14 cellular contexts compared by ENCODE assay signal in genomic region chr19:38690146-38690545, GRCh38. TPM values are rescaled to one million over a fixed set of nuclear protein-coding genes. Genes with fewer than 3 reads are reported as not detected.
DNase-seq lines count a peak whose midpoint lies in the region; ATAC-seq and TF ChIP-seq lines count a peak whose summit lies in the region.
"Had no signal": no experiment of that assay in that cellular context is flagged by ENCODE, and none has a peak within 500 bp of the region (broad histone marks: within the 10 kb centered on the region; RNA-seq: fewer than 3 reads in every experiment).

No MANE protein-coding gene starts in this region.

- H3K9me3 Mint-ChIP-seq in central memory CD8-positive, alpha-beta T cell = no peaks in the 10 kb centered on the region
- H3K9me3 Mint-ChIP-seq in T-helper 2 cell treated with Interferon-gamma antibody and Interleukin-4, amounts not matched to agents 5 μg/mL and 100 μg/mL, for 36 hours = no peaks in the 10 kb centered on the region
- H3K9me3 Mint-ChIP-seq: activated B cell treated with CpG ODN at 0.5 μM for 24 hours, naive B cell had no signal

- BruUV-seq in HCT116 (replicated peaks; lab: Mats Ljungman, UMichigan) = no TSS peak

- H3K4me3 ChIP-seq in HCT116 (replicated peaks in 1 of 2; ENCODE audit: low read depth in 1 of 2, low read length in 2 of 2) (no peak overlapping the region), mesodermal cell (ENCODE audit: extremely low read depth, insufficient read depth, low read length, poor library complexity, severe bottlenecking) (no peak overlapping the region), stomach (no peak overlapping the region)

- H2AFZ ChIP-seq in HCT116 (ENCODE audit: low read depth, low read length, poor library complexity, severe bottlenecking) = no peak overlapping the region

- H3K27me3 Mint-ChIP-seq in central memory CD8-positive, alpha-beta T cell = no peaks in the 10 kb centered on the region
- no peaks in the 10 kb centered on the region for H3K27me3 Mint-ChIP-seq in T-helper 2 cell treated with Interferon-gamma antibody and Interleukin-4, amounts not matched to agents 5 μg/mL and 100 μg/mL, for 36 hours (ENCODE audit: low read depth)
- H3K27me3 Mint-ChIP-seq: activated B cell treated with CpG ODN at 0.5 μM for 24 hours, naive B cell had no signal

- H3K27ac ChIP-seq in HCT116 (ENCODE audit: low read depth, low read length) (peak overlapping the region; percentile 96), mesodermal cell (ENCODE audit: low read depth, low read length, severe bottlenecking) (peak overlapping the region; percentile 57), stomach (peak overlapping the region in 4 of 5 donors; percentile 89 to 96 (median 92))

- RAD21 ChIA-PET in HCT116 (lab: Charles Lee; ENCODE audit: low non-redundant PET in 1 of 2, low total read pairs in 2 of 2, uncharacterized antibody in 2 of 2, unreplicated experiment in 2 of 2) = no interaction called here

- TF ChIP-seq EP300 in stomach (IDR thresholded peaks at IDR 0.05) = no peak

- H3K9me2 ChIP-seq in HCT116 (ENCODE audit: insufficient read depth) = no peaks in the 10 kb centered on the region

- POLR2A ChIA-PET in HCT116 (lab: Charles Lee) = interaction anchor here (1.4 to 1.5 kb wide), 2 partner anchors 43 to 132 kb away, joined by 3 to 4 read pairs; partner anchors contain the start of gene ACTN4

- H4K20me1 ChIP-seq in HCT116 (ENCODE audit: insufficient read depth) = no peaks in the 10 kb centered on the region

- H3K36me3 Mint-ChIP-seq in central memory CD8-positive, alpha-beta T cell (ENCODE audit: insufficient read depth) = peaks cover 12% of the 10 kb centered on the region
- peaks cover 22% of the 10 kb centered on the region for H3K36me3 Mint-ChIP-seq in T-helper 2 cell treated with Interferon-gamma antibody and Interleukin-4, amounts not matched to agents 5 μg/mL and 100 μg/mL, for 36 hours (ENCODE audit: low read depth)
- H3K36me3 Mint-ChIP-seq: naive B cell had no signal

- H3K4me3 Mint-ChIP-seq in central memory CD8-positive, alpha-beta T cell = no peak overlapping the region
- H3K4me3 Mint-ChIP-seq in T-helper 2 cell treated with Interferon-gamma antibody and Interleukin-4, amounts not matched to agents 5 μg/mL and 100 μg/mL, for 36 hours = no peak overlapping the region
- H3K4me3 Mint-ChIP-seq: activated B cell treated with CpG ODN at 0.5 μM for 24 hours had no signal

- DNase-seq in HCT116 (ENCODE audit: low read depth, low spot score) (no peak), stomach (no peak), RKO (ENCODE audit: low spot score) (no peak)
- no peak for DNase-seq in central memory CD8-positive, alpha-beta T cell (ENCODE audit: low spot score in 2 of 2)
- no peak for DNase-seq in T-helper 2 cell treated with Interferon-gamma antibody and Interleukin-4, amounts not matched to agents 5 μg/mL and 100 μg/mL, for 36 hours (ENCODE audit: low spot score)
- DNase-seq: activated B cell treated with CpG ODN at 0.5 μM for 24 hours; naive B cell; NCI-H1436 treated with DMSO at 0.1 percent for 48 hours; NCI-H69; stimulated activated CD4-positive, alpha-beta T cell treated with anti-CD3 and anti-CD28 coated beads, Interleukin-15, amount 100 ng/mL, for 24 hours had no signal

- intact Hi-C loops in HCT116 (cut with micrococcal nuclease) (no loop called here), stomach (cut with DNase I; ENCODE audit: low total_unique reads) (no loop called here)

- CTCF ChIA-PET in HCT116 (lab: Charles Lee) = no interaction called here

- 90 to 94% methylated on average over 13 to 14 of the region's 14 CpGs for WGBS in mesodermal cell (ENCODE audit: insufficient coverage in 2 of 2), 2 experiments
- 93 to 96% (median 94%) methylated on average over 13 to 14 of the region's 14 CpGs for WGBS in stomach, 5 donors

- ATAC-seq in HCT116 (no peak), HG02623 (IDR thresholded peaks at IDR 0.05; ENCODE audit: unreplicated experiment) (no peak), HG02981 (IDR thresholded peaks at IDR 0.05; ENCODE audit: unreplicated experiment) (no peak)
- no peak for ATAC-seq in central memory CD8-positive, alpha-beta T cell (replicated peaks; ENCODE audit: extremely low read depth, poor library complexity, severe bottlenecking)

- H3K27ac Mint-ChIP-seq in central memory CD8-positive, alpha-beta T cell (ENCODE audit: low read depth) = peak overlapping the region; percentile 53
- no peak overlapping the region for H3K27ac Mint-ChIP-seq in T-helper 2 cell treated with Interferon-gamma antibody and Interleukin-4, amounts not matched to agents 5 μg/mL and 100 μg/mL, for 36 hours
- H3K27ac Mint-ChIP-seq: activated B cell treated with CpG ODN at 0.5 μM for 24 hours had no signal

- H3K4me2 ChIP-seq in HCT116 (ENCODE audit: low read length) = peak overlapping the region; percentile 86

- peaks cover 93 to 100% of the 10 kb centered on the region in 2 experiments for H3K4me1 ChIP-seq in HCT116 (ENCODE audit: control insufficient read depth in 1 of 2, insufficient read depth in 2 of 2, low read length in 2 of 2)
- peaks cover 67% of the 10 kb centered on the region for H3K4me1 ChIP-seq in mesodermal cell (ENCODE audit: control insufficient read depth, insufficient read depth, low read length, poor library complexity, severe bottlenecking)
- peaks cover 69 to 98% (median 84%) of the 10 kb centered on the region in 4 donors for H3K4me1 ChIP-seq in stomach

- TF ChIP-seq POLR2A in HCT116 (IDR thresholded peaks at IDR 0.05; ENCODE audit: borderline replicate concordance, extremely low read depth, insufficient read depth, insufficient read length) (no peak), stomach (IDR thresholded peaks at IDR 0.05) (no peak)

- H3K79me2 ChIP-seq in HCT116 (ENCODE audit: insufficient read depth, low read length) = peaks cover 100% of the 10 kb centered on the region

- H3K27me3 ChIP-seq in HCT116 (ENCODE audit: insufficient read depth, low read length) = no peaks in the 10 kb centered on the region
- H3K27me3 ChIP-seq in stomach = no peaks in the 10 kb centered on the region

- TF ChIP-seq CTCF in HCT116 (IDR thresholded peaks at IDR 0.05 in 2 of 3, conservative IDR thresholded peaks at IDR 0.05 in 1 of 3; ENCODE audit: borderline replicate concordance in 1 of 3, insufficient read depth in 1 of 3, low read depth in 2 of 3, low read length in 2 of 3) (no peak), stomach (IDR thresholded peaks at IDR 0.05) (no peak)

- H3K36me3 ChIP-seq in HCT116 (ENCODE audit: control insufficient read depth in 1 of 2, insufficient read depth in 2 of 2, low read length in 2 of 2) = peaks cover under 1 to 24% of the 10 kb centered on the region in 2 experiments; a peak in 2 of 4 replicates
- peaks cover 69% of the 10 kb centered on the region for H3K36me3 ChIP-seq in mesodermal cell (ENCODE audit: control insufficient read depth, insufficient read depth, low read length)
- peaks cover 5 to 37% (median 16%) of the 10 kb centered on the region in 4 donors for H3K36me3 ChIP-seq in stomach

- no peak for TF ChIP-seq RAD21 in HCT116 (IDR thresholded peaks at IDR 0.05; ENCODE audit: low read depth)

- H3K9ac ChIP-seq in HCT116 (ENCODE audit: low read length) = peak overlapping the region; percentile 83

- H3K9me3 ChIP-seq in HCT116 (ENCODE audit: control insufficient read depth in 1 of 2, insufficient read depth in 1 of 2, low read depth in 1 of 2, low read length in 2 of 2) (no peaks in the 10 kb centered on the region), mesodermal cell (ENCODE audit: control insufficient read depth, low read length) (no peaks in the 10 kb centered on the region), stomach (no peaks in the 10 kb centered on the region)

- peaks cover 67% of the 10 kb centered on the region for H3K4me1 Mint-ChIP-seq in central memory CD8-positive, alpha-beta T cell
- H3K4me1 Mint-ChIP-seq in T-helper 2 cell treated with Interferon-gamma antibody and Interleukin-4, amounts not matched to agents 5 μg/mL and 100 μg/mL, for 36 hours (ENCODE audit: low read depth) = peaks cover 73% of the 10 kb centered on the region

TF ChIP-seq in HCT116, 20 proteins besides CTCF, POLR2A, EP300 and RAD21 (continues in another document):
- TF ChIP-seq SRF (IDR thresholded peaks at IDR 0.05; ENCODE audit: low read depth) = no peak
- no peak for TF ChIP-seq EZH2 (IDR thresholded peaks at IDR 0.05)
- TF ChIP-seq ATF3 (IDR thresholded peaks at IDR 0.05) = no peak
- no peak for TF ChIP-seq MAX (IDR thresholded peaks at IDR 0.05)
- TF ChIP-seq ZFX (IDR thresholded peaks at IDR 0.05) = no peak
- TF ChIP-seq ELF1 (IDR thresholded peaks at IDR 0.05; ENCODE audit: borderline replicate concordance, low read depth) = no peak
- no peak for TF ChIP-seq YY1 (IDR thresholded peaks at IDR 0.05; ENCODE audit: extremely low read depth, insufficient replicate concordance, low read depth, low read length)
- TF ChIP-seq CBX3 (IDR thresholded peaks at IDR 0.05; ENCODE audit: low read depth) = no peak
- no peak for TF ChIP-seq EGR1 (IDR thresholded peaks at IDR 0.05; ENCODE audit: low read depth)
- no peak for TF ChIP-seq SIN3A (IDR thresholded peaks at IDR 0.05; ENCODE audit: low read depth)
- TF ChIP-seq POLR2AphosphoS5 (IDR thresholded peaks at IDR 0.05; ENCODE audit: low read depth, low read length) = no peak
- no peak for TF ChIP-seq EZH2phosphoT487 (IDR thresholded peaks at IDR 0.05; ENCODE audit: borderline replicate concordance)

RNA-seq across cellular contexts. Expression of gene ACTN4, which starts 42.7 kb away (rescaled TPM):
- 651 TPM for total RNA-seq in HCT116 (2021; ENCODE audit: unreplicated experiment)
- 635 and 727 TPM in 2 replicates for polyA plus RNA-seq in HCT116 (2012)
- 478 TPM for polyA plus RNA-seq in mesodermal cell (2013, experiment 1 of 2)
- 340 TPM for polyA plus RNA-seq in mesodermal cell (2013, experiment 2 of 2)
- total RNA-seq in stomach = 100 to 1,000 TPM; 254 to 343 (median 319) TPM
- polyA plus RNA-seq in stomach = 10 to 100 TPM; 55.3 to 87.2 (median 75.0) TPM

RNA-seq across cellular contexts. Expression of gene CAPN12, which starts 54.1 kb away (rescaled TPM):
- total RNA-seq in HCT116 (2021; ENCODE audit: unreplicated experiment) (8.8 TPM), stomach (10 to 100 TPM in 1 of 5 donors, 1 to 10 TPM in 4; 1.2 to 33.3 (median 4.8) TPM)
- polyA plus RNA-seq in HCT116 (2012) = 8.6 and 10.4 TPM in 2 replicates
- 4.4 TPM for polyA plus RNA-seq in mesodermal cell (2013, experiment 1 of 2)
- 3.0 TPM for polyA plus RNA-seq in mesodermal cell (2013, experiment 2 of 2)
- 10 to 100 TPM in 2 of 3 donors, 1 to 10 TPM in 1; 3.4 to 16.9 (median 16.3) TPM for polyA plus RNA-seq in stomach
- total RNA-seq: SK-MEL-5 had no signal
